Comparison of ENCODE assay signal across 8 cellular contexts in genomic region chr2:11482473-11483031, GRCh38. TPM values are rescaled to one million over a fixed set of nuclear protein-coding genes. Genes with fewer than 3 reads are reported as not detected.
A peak's percentile ranks its signal among the peaks of the same experiment; 100 is the strongest.
DNase-seq lines count a peak whose midpoint lies in the region; ATAC-seq and TF ChIP-seq lines count a peak whose summit lies in the region.

No MANE protein-coding gene starts in this region.

- H3K27me3 ChIP-seq in mucosa of stomach (ENCODE audit: control insufficient read depth, insufficient read depth, low read length), result peaks cover 47% of the 10 kb centered on the region

- ATAC-seq in GM21360 (IDR thresholded peaks at IDR 0.05; ENCODE audit: unreplicated experiment), result no peak
- ATAC-seq in GM18502 (IDR thresholded peaks at IDR 0.05; ENCODE audit: poor library complexity, unreplicated experiment), result no peak

- H3K9ac ChIP-seq in mucosa of stomach (ENCODE audit: low read length), result peak overlapping the region; percentile 15

- no peak overlapping the region for H3K27ac Mint-ChIP-seq in endothelial cell (ENCODE audit: unreplicated experiment)

- peaks cover 7% of the 10 kb centered on the region for H3K36me3 Mint-ChIP-seq in endothelial cell (ENCODE audit: low read depth, unreplicated experiment)

- no peak overlapping the region for H3K4me3 Mint-ChIP-seq in endothelial cell (ENCODE audit: unreplicated experiment)

- H3K9me3 Mint-ChIP-seq in endothelial cell (ENCODE audit: unreplicated experiment), result no peaks in the 10 kb centered on the region

- no peaks in the 10 kb centered on the region for H3K4me1 ChIP-seq in mucosa of stomach (ENCODE audit: control insufficient read depth, insufficient read depth, low read length)

- no peaks in the 10 kb centered on the region for H3K9me3 ChIP-seq in mucosa of stomach (ENCODE audit: control insufficient read depth, low read length)

- no peaks in the 10 kb centered on the region for H3K36me3 ChIP-seq in mucosa of stomach (ENCODE audit: control insufficient read depth, insufficient read depth, low read length)

- H3K27me3 Mint-ChIP-seq in endothelial cell (ENCODE audit: unreplicated experiment), result peaks cover 14% of the 10 kb centered on the region

- peaks cover 12% of the 10 kb centered on the region for H3K4me1 Mint-ChIP-seq in endothelial cell (ENCODE audit: unreplicated experiment)

- peak overlapping the region; percentile 20; the same call in 1 of the 2 replicates for H3K27ac ChIP-seq in 22Rv1

- H3K4me3 ChIP-seq in LNCaP clone FGC (ENCODE audit: low read depth, low read length), result peak overlapping the region; percentile 52
- H3K4me3 ChIP-seq in mucosa of stomach (ENCODE audit: low read length), result no peak overlapping the region

- DNase-seq in LNCaP clone FGC (ENCODE audit: low read depth), result no peak
- DNase-seq in endothelial cell (ENCODE audit: low spot score), result peak; percentile 85
- DNase-seq in NCI-H2029 treated with DMSO at 0.1 percent for 48 hours (lab: John Stamatoyannopoulos, UW), result no peak
- DNase-seq in MV-4-11 (lab: John Stamatoyannopoulos, UW), result no peak

- TF ChIP-seq CTCF in 22Rv1 (IDR thresholded peaks at IDR 0.05) (no peak), LNCaP clone FGC (IDR thresholded peaks at IDR 0.05; ENCODE audit: control insufficient read depth, extremely low read depth, insufficient read depth) (no peak), endothelial cell (IDR thresholded peaks at IDR 0.05; ENCODE audit: unreplicated experiment) (peak; percentile 33)

RNA-seq across cellular contexts. Expression of gene E2F6, which starts 16.6 kb away (rescaled TPM):
- 20.4 TPM for total RNA-seq in endothelial cell (ENCODE audit: unreplicated experiment)

RNA-seq across cellular contexts. Expression of gene GREB1, which starts 51.3 kb away (rescaled TPM):
- 35.9 TPM for total RNA-seq in endothelial cell (ENCODE audit: unreplicated experiment)
